ENCODE assay signal across 8 cellular contexts in the genomic region with DNA sequence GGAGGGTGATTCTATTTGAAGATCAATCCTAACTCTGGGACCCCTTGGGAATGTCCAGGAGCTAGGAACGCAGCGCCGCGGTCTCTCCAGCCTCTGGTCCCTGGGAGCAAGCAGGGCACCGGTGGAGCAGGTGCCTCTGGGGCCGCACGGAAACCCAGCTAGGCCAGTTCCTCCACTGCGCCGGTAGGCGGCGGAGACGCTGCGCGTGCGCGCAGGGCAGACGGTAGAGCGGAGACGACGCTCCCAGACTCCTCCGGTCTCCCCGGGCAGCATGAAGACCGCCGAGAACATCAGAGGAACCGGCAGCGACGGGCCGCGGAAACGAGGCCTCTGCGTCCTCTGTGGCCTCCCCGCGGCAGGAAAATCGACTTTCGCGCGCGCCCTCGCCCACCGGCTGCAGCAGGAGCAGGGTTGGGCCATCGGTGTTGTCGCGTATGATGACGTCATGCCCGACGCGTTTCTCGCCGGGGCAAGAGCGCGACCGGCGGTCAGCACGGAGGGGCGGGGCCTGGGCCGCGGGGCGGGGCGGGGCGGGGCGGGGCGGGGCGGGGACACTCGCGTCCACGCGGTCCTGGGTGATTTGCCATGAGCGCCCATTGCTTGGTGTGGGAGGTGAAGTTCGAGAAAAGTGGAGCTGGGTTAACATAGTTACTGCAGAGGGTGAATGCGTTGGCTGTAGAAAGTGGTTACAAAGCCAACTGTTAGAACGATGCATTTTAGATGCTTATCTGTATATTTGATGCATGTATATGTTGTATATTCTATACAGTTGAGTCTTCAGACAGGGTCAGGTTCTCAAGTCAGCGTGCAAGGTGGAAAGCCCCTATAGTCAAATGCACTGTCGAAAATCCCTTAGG. TPM values are rescaled to one million over a fixed set of nuclear protein-coding genes. Genes with fewer than 3 reads are reported as not detected.
DNase-seq lines count a peak whose midpoint lies in the region; ATAC-seq and TF ChIP-seq lines count a peak whose summit lies in the region.

Gene PSTK, plus strand, starts transcription at position 193 of the 857 bp plus-strand sequence. Its CDS starts 79 bp downstream, at position 272.

- no peaks in the 10 kb centered on the region for H3K9me3 Mint-ChIP-seq in nephron

- H3K27me3 ChIP-seq in H7 (ENCODE audit: control insufficient read depth, insufficient read depth, low read length) = no peaks in the 10 kb centered on the region

- H3K27ac ChIP-seq in RWPE1 = peak within 1 kb of the TSS; percentile 88

- in situ Hi-C loops in G401 (cut with HindIII; ENCODE audit: low sequenced_read_pairs) = no loop called here

- peak within 1 kb of the TSS; percentile 88 to 96 (median 96) for H3K27ac Mint-ChIP-seq in nephron

- H3K36me3 ChIP-seq in H7 (replicated peaks; ENCODE audit: control insufficient read depth, insufficient read depth, low read length) = no peaks in the 10 kb centered on the region

- TF ChIP-seq CTCF in RWPE1 (conservative IDR thresholded peaks at IDR 0.05; ENCODE audit: low read depth) (peak; percentile 87), fibroblast of the aortic adventitia (IDR thresholded peaks at IDR 0.05; ENCODE audit: insufficient read depth, low read length) (peak; percentile 99), nephron (IDR thresholded peaks at IDR 0.05; ENCODE audit: unreplicated experiment in 3 of 3) (peak; percentile 96 to 99 (median 97))

- POLR2A ChIA-PET in RWPE1 (lab: Yijun Ruan, JAX; ENCODE audit: low non-redundant PET) = interaction anchor here (0.5 to 1.1 kb wide), 2 partner anchors 9 to 27 kb away, joined by 3 read pairs; partner anchors contain the start of gene C10orf88

- CTCF ChIA-PET in RWPE1 (lab: Yijun Ruan, JAX) = interaction anchor here (0.7 to 1.9 kb wide), 6 partner anchors 27 to 806 kb away, joined by 3 to 8 read pairs (median 3); partner anchors contain the start of genes ACADSB and IKZF5

- H3K27me3 Mint-ChIP-seq in nephron (ENCODE audit: low read depth) = no peaks in the 10 kb centered on the region

- peak; percentile 90 for DNase-seq in G401 (ENCODE audit: low spot score)
- DNase-seq in H7 = peak; percentile 95
- peak; percentile 90 for DNase-seq in LoVo (ENCODE audit: low spot score)
- DNase-seq in RWPE1 (ENCODE audit: low spot score) = peak; percentile 96
- DNase-seq in activated effector memory CD4-positive, alpha-beta T cell treated with Interleukin-2 at 50 U/mL for 16 hours = peak; percentile 79
- peak; percentile 92 for DNase-seq in fibroblast of the aortic adventitia (ENCODE audit: low read depth)
- DNase-seq in stimulated activated naive CD8-positive, alpha-beta T cell treated with anti-CD3 and anti-CD28 coated beads, Interleukin-15, Interleukin-2, amounts not matched to agents 100 U/mL and 50 U/mL, for 24 hours = peak; percentile 91

- peak; percentile 98 for ATAC-seq in stimulated activated naive CD8-positive, alpha-beta T cell treated with anti-CD3 and anti-CD28 coated beads, Interleukin-15, Interleukin-2, amounts not matched to agents 100 U/mL and 50 U/mL, for 24 hours

- peak within 1 kb of the TSS; percentile 91 to 92 (median 91) for H3K4me3 Mint-ChIP-seq in nephron

- H3K4me3 ChIP-seq in H7 (ENCODE audit: insufficient read depth, low read depth, low read length) = peak within 1 kb of the TSS; percentile 89
- peak within 1 kb of the TSS; percentile 82 for H3K4me3 ChIP-seq in fibroblast of the aortic adventitia (ENCODE audit: low read depth, low read length)

- peaks cover 9% of the 10 kb centered on the region for H3K36me3 Mint-ChIP-seq in nephron (ENCODE audit: low read depth)

- peaks cover 15% of the 10 kb centered on the region for H3K4me1 Mint-ChIP-seq in nephron

RNA-seq across cellular contexts. Expression of gene PSTK, which starts in this region (rescaled TPM):
- 12.2 and 22.3 TPM in 2 replicates for total RNA-seq in G401 (2014; rRNA removed; shearing (Covaris generic))
- total RNA-seq in H7 (2014; rRNA removed; shearing (Covaris generic)) = 6.1 and 7.8 TPM in 2 replicates
- 1.4 and 4.7 TPM in 2 replicates for total RNA-seq in fibroblast of the aortic adventitia (ENCODE audit: low replicate concordance)

Comparison
In these comparisons a context has a peak if more than half of its experiments do, and no peak if none do; other contexts are left out.
1. Peak in every context shown above with its lines: DNase-seq, ATAC-seq, H3K4me3 ChIP-seq and H3K27ac ChIP-seq.